Comparison of ENCODE assay signal across 8 cellular contexts in the genomic region with DNA sequence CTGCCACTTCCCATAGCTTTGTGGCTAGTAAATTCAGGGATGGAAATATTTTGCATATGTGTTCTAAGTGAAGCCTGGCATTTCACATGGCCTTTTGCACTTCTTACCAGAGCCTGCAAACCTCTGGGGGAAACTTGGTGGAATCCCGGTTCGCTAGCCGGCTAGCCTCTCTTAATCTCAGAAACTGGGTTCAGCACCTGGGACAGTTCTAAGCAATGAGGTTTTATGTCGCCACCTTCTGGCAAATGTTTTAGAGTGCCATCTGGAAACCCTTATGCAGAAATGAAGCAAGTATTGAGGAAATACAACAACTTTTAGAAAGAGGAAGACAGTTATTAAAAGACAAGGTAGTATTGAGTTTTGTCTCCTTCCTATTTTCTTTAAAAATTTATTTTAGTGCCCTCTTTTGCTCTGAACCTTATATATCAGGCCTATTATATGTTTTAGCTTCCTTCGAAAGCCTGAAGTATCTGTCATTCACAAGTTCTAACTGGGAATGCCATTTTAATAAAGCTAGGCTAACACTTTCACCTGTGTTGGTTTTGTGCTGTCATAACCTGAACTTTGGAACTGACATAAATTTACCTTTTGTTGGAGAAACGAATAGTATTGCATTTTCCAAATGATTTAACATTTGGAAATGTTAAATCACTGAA. TPM values are rescaled to one million over a fixed set of nuclear protein-coding genes. Genes with fewer than 3 reads are reported as not detected.
A peak's percentile ranks its signal among the peaks of the same experiment; 100 is the strongest.
DNase-seq lines count a peak whose midpoint lies in the region; ATAC-seq, FAIRE-seq and TF ChIP-seq lines count a peak whose summit lies in the region.

No MANE protein-coding gene starts in this region.

- FAIRE-seq in D721Med (lab: Jason Lieb, UNC): peak; percentile 88

- H3K27me3 Mint-ChIP-seq in activated CD8-positive, alpha-beta T cell treated with anti-CD3 and anti-CD28 coated beads, Interleukin-2, amount 10 ng/mL, durations not matched to agents 7 days and 5 days (ENCODE audit: low read depth): peaks cover 17% of the 10 kb centered on the region

- TF ChIP-seq POLR2A in tibial nerve (IDR thresholded peaks at IDR 0.05) (no peak), prostate gland (IDR thresholded peaks at IDR 0.05) (no peak)

- no peak for TF ChIP-seq EP300 in tibial nerve (IDR thresholded peaks at IDR 0.05)

- H3K4me3 Mint-ChIP-seq in activated CD8-positive, alpha-beta T cell treated with anti-CD3 and anti-CD28 coated beads, Interleukin-2, amount 10 ng/mL, durations not matched to agents 7 days and 5 days: no peak overlapping the region

- H3K9me3 ChIP-seq in iPS-18c (ENCODE audit: control insufficient read depth, insufficient read depth, low read length) (no peaks in the 10 kb centered on the region), tibial nerve (peaks cover 0 to 13% (median 0%) of the 10 kb centered on the region in 4 donors), prostate gland (no peaks in the 10 kb centered on the region)

- WGBS in tibial nerve, 2 donors: 24% methylated on average over 6 of the region's 6 CpGs
- WGBS in prostate gland: 22% methylated on average over 6 of the region's 6 CpGs

- peaks cover 3% of the 10 kb centered on the region for H3K36me3 Mint-ChIP-seq in activated CD8-positive, alpha-beta T cell treated with anti-CD3 and anti-CD28 coated beads, Interleukin-2, amount 10 ng/mL, durations not matched to agents 7 days and 5 days (ENCODE audit: low read depth)

- H3K36me3 ChIP-seq in tibial nerve: no peaks in the 10 kb centered on the region
- no peaks in the 10 kb centered on the region for H3K36me3 ChIP-seq in prostate gland

- ATAC-seq in GM18867 (IDR thresholded peaks at IDR 0.05; ENCODE audit: unreplicated experiment): peak; percentile 92
- peak; percentile 78 for ATAC-seq in HG03097 (IDR thresholded peaks at IDR 0.05; ENCODE audit: low FRiP score, unreplicated experiment)
- ATAC-seq in activated CD8-positive, alpha-beta T cell treated with anti-CD3 and anti-CD28 coated beads, Interleukin-2, amount 10 ng/mL, durations not matched to agents 7 days and 5 days: peak; percentile 42

- H3K4me1 ChIP-seq in tibial nerve (peaks cover 0 to 12% (median 0%) of the 10 kb centered on the region in 4 donors), prostate gland (replicated peaks) (no peaks in the 10 kb centered on the region)

- DNase-seq in D721Med (ENCODE audit: insufficient read length, low spot score): no peak
- DNase-seq in NCI-H345 (lab: John Stamatoyannopoulos, UW): peak; percentile 70
- peak; percentile 59 for DNase-seq in activated CD8-positive, alpha-beta T cell treated with anti-CD3 and anti-CD28 coated beads, Interleukin-2, amount 10 ng/mL, durations not matched to agents 7 days and 5 days
- peak in 1 of 2 donors; percentile 44 for DNase-seq in tibial nerve (ENCODE audit: low spot score in 2 of 2)
- no peak for DNase-seq in prostate gland (ENCODE audit: low spot score)

- H3K27me3 ChIP-seq in tibial nerve: peaks cover 0 to 49% of the 10 kb centered on the region in 2 donors
- peaks cover 22% of the 10 kb centered on the region for H3K27me3 ChIP-seq in prostate gland (replicated peaks; ENCODE audit: insufficient read depth)

- H3K4me1 Mint-ChIP-seq in activated CD8-positive, alpha-beta T cell treated with anti-CD3 and anti-CD28 coated beads, Interleukin-2, amount 10 ng/mL, durations not matched to agents 7 days and 5 days (ENCODE audit: low read depth): no peaks in the 10 kb centered on the region

- POLR2A ChIA-PET in activated CD8-positive, alpha-beta T cell treated with anti-CD3 and anti-CD28 coated beads, Interleukin-2, amount 10 ng/mL, durations not matched to agents 7 days and 5 days (lab: Charles Lee): no interaction called here

- H3K4me3 ChIP-seq in iPS-18c (ENCODE audit: insufficient read depth, low read depth, low read length) (peak overlapping the region; percentile 53; the same call in 1 of the 2 replicates), tibial nerve (no peak overlapping the region), prostate gland (no peak overlapping the region)

- H3K27ac ChIP-seq in tibial nerve: no peak overlapping the region
- H3K27ac ChIP-seq in prostate gland: no peak overlapping the region

- peak; percentile 86 for TF ChIP-seq CTCF in D721Med (IDR thresholded peaks at IDR 0.05; ENCODE audit: insufficient read depth, missing control alignments)
- peak in 4 of 5 experiments; percentile 10 to 30 (median 18) for TF ChIP-seq CTCF in tibial nerve (IDR thresholded peaks at IDR 0.05)
- no peak for TF ChIP-seq CTCF in prostate gland (IDR thresholded peaks at IDR 0.05)

- peaks cover 9% of the 10 kb centered on the region for H3K9me3 Mint-ChIP-seq in activated CD8-positive, alpha-beta T cell treated with anti-CD3 and anti-CD28 coated beads, Interleukin-2, amount 10 ng/mL, durations not matched to agents 7 days and 5 days (ENCODE audit: insufficient read depth)

- intact Hi-C loops in prostate gland (cut with DNase I): loop anchor here (5.0 kb wide), 1 partner anchor 561 kb away; no protein-coding TSS in a partner anchor

- CTCF ChIA-PET in activated CD8-positive, alpha-beta T cell treated with anti-CD3 and anti-CD28 coated beads, Interleukin-2, amount 10 ng/mL, durations not matched to agents 7 days and 5 days (lab: Charles Lee): interaction anchor here (0.7 kb wide), 1 partner anchor 563 kb away, joined by 3 read pairs; no protein-coding TSS in a partner anchor

- H3K27ac Mint-ChIP-seq in activated CD8-positive, alpha-beta T cell treated with anti-CD3 and anti-CD28 coated beads, Interleukin-2, amount 10 ng/mL, durations not matched to agents 7 days and 5 days: no peak overlapping the region

RNA-seq across cellular contexts. Expression of a gene that starts 1.0 kb away (rescaled TPM):
- not detected for total RNA-seq in activated CD8-positive, alpha-beta T cell treated with anti-CD3 and anti-CD28 coated beads, Interleukin-2, amount 10 ng/mL, durations not matched to agents 7 days and 5 days
- total RNA-seq in tibial nerve: not detected
- 1 to 10 TPM in 1 of 2 donors, not detected in 1; 1.2 TPM for total RNA-seq in prostate gland

Comparison
In these comparisons a context has a peak if more than half of its experiments do, and no peak if none do; other contexts are left out.
1. DNase-seq: peak in NCI-H345 (single experiment) and activated CD8-positive, alpha-beta T cell treated with anti-CD3 and anti-CD28 coated beads, Interleukin-2, amount 10 ng/mL, durations not matched to agents 7 days and 5 days (single experiment); none in D721Med (single experiment) and prostate gland (single experiment).
2. CTCF ChIP-seq: peak in D721Med (single experiment) and tibial nerve (4 of 5); none in prostate gland (0 of 4).
3. ATAC-seq: peak in every context shown above with its lines; median percentile 92 in GM18867; 78 in HG03097; 42 in activated CD8-positive, alpha-beta T cell treated with anti-CD3 and anti-CD28 coated beads, Interleukin-2, amount 10 ng/mL, durations not matched to agents 7 days and 5 days.